ENCODE assay signal across 20 cellular contexts in genomic region chr11:26828291-26828690, GRCh38.
DNase-seq lines count a peak whose midpoint lies in the region; ATAC-seq and TF ChIP-seq lines count a peak whose summit lies in the region.
"Had no signal": no experiment of that assay in that cellular context is flagged by ENCODE, and none has a peak within 500 bp of the region (broad histone marks: within the 10 kb centered on the region; RNA-seq: fewer than 3 reads in every experiment).

No MANE protein-coding gene starts in this region.

- intact Hi-C loops in activated naive CD4-positive, alpha-beta T cell treated with anti-CD3 and anti-CD28 coated beads for 36 hours (cut with micrococcal nuclease): no loop called here

- WGBS in gastroesophageal sphincter (ENCODE audit: low coverage in 1 of 2), 2 donors: 17 to 18% methylated on average over 2 of the region's 2 CpGs
- WGBS in smooth muscle cell (ENCODE audit: low lambda C conversion rate): 83% methylated on average over 2 of the region's 2 CpGs

- DNase-seq in SK-N-DZ (ENCODE audit: low spot score) (peak; percentile 20), smooth muscle cell (lab: John Stamatoyannopoulos, UW; ENCODE audit: unreplicated experiment) (no peak)
- no peak for DNase-seq in effector memory CD4-positive, alpha-beta T cell
- DNase-seq in stimulated activated CD4-positive, alpha-beta T cell treated with anti-CD3 and anti-CD28 coated beads, Interleukin-12 subunit alpha, Interleukin-12 subunit beta, amount 100 ng/mL, for 4 hours: no peak
- DNase-seq in activated naive CD4-positive, alpha-beta T cell treated with anti-CD3 and anti-CD28 coated beads for 36 hours: no peak
- DNase-seq: GDM1, GM23248, HCEC 1CT, KG1, NCI-H1436, NCI-H2029, NCI-H2171, NCI-H446 treated with DMSO at 0.1 percent for 48 hours, PC-3 had no signal

- no peak overlapping the region for H3K4me2 ChIP-seq in smooth muscle cell

- no peaks in the 10 kb centered on the region for H3K27me3 ChIP-seq in gastroesophageal sphincter
- no peaks in the 10 kb centered on the region for H3K27me3 ChIP-seq in muscle layer of colon (ENCODE audit: control insufficient read depth in 1 of 2, insufficient read depth in 2 of 2, low read length in 2 of 2)
- H3K27me3 ChIP-seq in smooth muscle cell (ENCODE audit: low read depth): no peaks in the 10 kb centered on the region
- H3K27me3 ChIP-seq in effector memory CD4-positive, alpha-beta T cell (replicated peaks; ENCODE audit: control insufficient read depth, insufficient read depth, low read length, poor library complexity, severe bottlenecking): no peaks in the 10 kb centered on the region

- no peaks in the 10 kb centered on the region for H3F3A ChIP-seq in smooth muscle cell (ENCODE audit: low read depth)

- H3K36me3 ChIP-seq in gastroesophageal sphincter (no peaks in the 10 kb centered on the region), muscle layer of colon (ENCODE audit: insufficient read depth, low read length) (no peaks in the 10 kb centered on the region), smooth muscle cell (ENCODE audit: low read depth) (no peaks in the 10 kb centered on the region)
- H3K36me3 ChIP-seq in effector memory CD4-positive, alpha-beta T cell (ENCODE audit: control insufficient read depth, insufficient read depth, low read length): no peaks in the 10 kb centered on the region

- no peaks in the 10 kb centered on the region for H3K27me3 Mint-ChIP-seq in activated naive CD4-positive, alpha-beta T cell treated with anti-CD3 and anti-CD28 coated beads for 36 hours (ENCODE audit: low read depth)

- no peaks in the 10 kb centered on the region for H4K20me1 ChIP-seq in smooth muscle cell (ENCODE audit: low read depth)

- CTCF ChIA-PET in activated naive CD4-positive, alpha-beta T cell treated with anti-CD3 and anti-CD28 coated beads for 36 hours (lab: Charles Lee): no interaction called here

- H3K9me3 ChIP-seq in gastroesophageal sphincter: peaks cover 0 to 13% (median 0%) of the 10 kb centered on the region in 3 donors
- H3K9me3 ChIP-seq in muscle layer of colon (ENCODE audit: low read length): peaks cover 7% of the 10 kb centered on the region
- H3K9me3 ChIP-seq in smooth muscle cell (replicated peaks; ENCODE audit: low read depth): peaks cover 8% of the 10 kb centered on the region
- no peaks in the 10 kb centered on the region for H3K9me3 ChIP-seq in effector memory CD4-positive, alpha-beta T cell (ENCODE audit: control insufficient read depth, low read length)

- no peaks in the 10 kb centered on the region for H3K4me1 Mint-ChIP-seq in activated naive CD4-positive, alpha-beta T cell treated with anti-CD3 and anti-CD28 coated beads for 36 hours (ENCODE audit: low read depth)

- H3K9ac ChIP-seq in muscle layer of colon (ENCODE audit: low read length) (no peak overlapping the region), smooth muscle cell (ENCODE audit: low read depth) (no peak overlapping the region)
- H3K9ac ChIP-seq: GM23248 had no signal

- no peaks in the 10 kb centered on the region for H3K79me2 ChIP-seq in smooth muscle cell (ENCODE audit: low read depth)

- H3K9me3 Mint-ChIP-seq in activated naive CD4-positive, alpha-beta T cell treated with anti-CD3 and anti-CD28 coated beads for 36 hours: peaks cover 14% of the 10 kb centered on the region

- no peak overlapping the region for H3K4me3 Mint-ChIP-seq in activated naive CD4-positive, alpha-beta T cell treated with anti-CD3 and anti-CD28 coated beads for 36 hours

- no peak overlapping the region for H3K4me3 ChIP-seq in gastroesophageal sphincter
- no peak overlapping the region for H3K4me3 ChIP-seq in muscle layer of colon (ENCODE audit: low read depth in 1 of 2, low read length in 2 of 2)
- no peak overlapping the region for H3K4me3 ChIP-seq in smooth muscle cell
- no peak overlapping the region for H3K4me3 ChIP-seq in effector memory CD4-positive, alpha-beta T cell (ENCODE audit: insufficient read depth, low read depth, low read length, poor library complexity, severe bottlenecking)
- H3K4me3 ChIP-seq: GM12878, GM23248 had no signal

- TF ChIP-seq CTCF in gastroesophageal sphincter (IDR thresholded peaks at IDR 0.05) (no peak), smooth muscle cell (IDR thresholded peaks at IDR 0.05; ENCODE audit: borderline replicate concordance, insufficient read depth, poor library complexity, severe bottlenecking) (no peak)

- TF ChIP-seq POLR2A in gastroesophageal sphincter (IDR thresholded peaks at IDR 0.05): no peak

- H3K36me3 Mint-ChIP-seq in activated naive CD4-positive, alpha-beta T cell treated with anti-CD3 and anti-CD28 coated beads for 36 hours (ENCODE audit: low read depth): peaks cover 3% of the 10 kb centered on the region

- H3K27ac Mint-ChIP-seq in activated naive CD4-positive, alpha-beta T cell treated with anti-CD3 and anti-CD28 coated beads for 36 hours: no peak overlapping the region

- no peak overlapping the region for H2AFZ ChIP-seq in smooth muscle cell (ENCODE audit: low read depth)

- no peak for TF ChIP-seq EP300 in gastroesophageal sphincter (IDR thresholded peaks at IDR 0.05)

- H3K27ac ChIP-seq in gastroesophageal sphincter: peak overlapping the region in 3 of 4 donors; percentile 66 to 79 (median 70)
- peak overlapping the region; percentile 28 for H3K27ac ChIP-seq in muscle layer of colon (ENCODE audit: low read depth, low read length)
- peak overlapping the region; percentile 69 for H3K27ac ChIP-seq in smooth muscle cell (ENCODE audit: low read depth)
- no peak overlapping the region for H3K27ac ChIP-seq in effector memory CD4-positive, alpha-beta T cell (ENCODE audit: insufficient read depth, low read length, poor library complexity, severe bottlenecking)
- H3K27ac ChIP-seq: C4-2B, GM23248, RWPE1 had no signal

- peaks cover 3 to 21% (median 8%) of the 10 kb centered on the region in 3 donors for H3K4me1 ChIP-seq in gastroesophageal sphincter
- H3K4me1 ChIP-seq in muscle layer of colon (ENCODE audit: insufficient read depth, low read length): peaks cover 21% of the 10 kb centered on the region
- no peaks in the 10 kb centered on the region for H3K4me1 ChIP-seq in smooth muscle cell (ENCODE audit: low read depth)
- H3K4me1 ChIP-seq in effector memory CD4-positive, alpha-beta T cell (ENCODE audit: control insufficient read depth, insufficient read depth, low read length, poor library complexity, severe bottlenecking): no peaks in the 10 kb centered on the region

- peak; percentile 15 for ATAC-seq in gastroesophageal sphincter
- ATAC-seq in HG03108 (IDR thresholded peaks at IDR 0.05; ENCODE audit: unreplicated experiment): no peak
- ATAC-seq: GM12878, PC-3 had no signal
